In genomic region chr20:63202811-63203526, GRCh38 we compare ENCODE assay signal across 34 cellular contexts. TPM values are rescaled to one million over a fixed set of nuclear protein-coding genes. Genes with fewer than 3 reads are reported as not detected.
"Had no signal": no experiment of that assay in that cellular context is flagged by ENCODE, and none has a peak within 500 bp of the region (broad histone marks: within the 10 kb centered on the region; RNA-seq: fewer than 3 reads in every experiment).

No MANE protein-coding gene starts in this region.

- DNase-seq: activated B cell treated with CpG ODN at 0.5 μM for 24 hours; activated CD4-positive, alpha-beta memory T cell treated with anti-CD3 and anti-CD28 coated beads, Interleukin-2, amount 10 ng/mL, durations not matched to agents 7 days and 5 days; activated CD4-positive, alpha-beta T cell treated with anti-CD3 and anti-CD28 coated beads for 4 hours; activated CD4-positive, CD25-positive, alpha-beta regulatory T cell treated with anti-CD3 and anti-CD28 coated beads, Interleukin-2, amount 50 U/mL, for 72 hours; activated CD8-positive, alpha-beta memory T cell treated with anti-CD3 and anti-CD28 coated beads for 24 hours; activated CD8-positive, alpha-beta memory T cell treated with anti-CD3 and anti-CD28 coated beads, Interleukin-2, amount 10 ng/mL, durations not matched to agents 7 days and 5 days; activated CD8-positive, alpha-beta memory T cell treated with anti-CD3 and anti-CD28 coated beads, Interleukin-2, amount 50 U/mL, for 48 hours; activated effector memory CD4-positive, alpha-beta T cell treated with anti-CD3 and anti-CD28 coated beads, Interleukin-2, amount 50 U/mL, for 16 hours; activated naive CD4-positive, alpha-beta T cell; activated naive CD4-positive, alpha-beta T cell treated with anti-CD3 and anti-CD28 coated beads, Interleukin-2, amount 50 U/mL, for 16 hours; activated naive CD8-positive, alpha-beta T cell treated with anti-CD3 and anti-CD28 coated beads for 36 hours; activated T-cell treated with anti-CD3 and anti-CD28 coated beads, Interleukin-2, amount 50 U/mL, for 48 hours; amniotic stem cell; aorta; brain microvascular endothelial cell; central memory CD4-positive, alpha-beta T cell; MM.1S; MV-4-11; NCI-H1092; NCI-H1436 treated with DMSO at 0.1 percent for 48 hours; NCI-H1694 treated with DMSO at 0.1 percent for 48 hours; NCI-H2029; NCI-H345; NCI-H526; NCI-H748 treated with DMSO at 0.1 percent for 48 hours; NK-92 treated with Interleukin-12 subunit alpha and Interleukin-12 subunit beta, amount 100 ng/mL, for 24 hours; SW 1271; T-helper 1 cell; T-helper 2 cell; T-helper 9 cell had no signal

- H3K27ac ChIP-seq: brain microvascular endothelial cell, KMS-11, VCaP had no signal

- H3K9ac ChIP-seq: KMS-11 had no signal

- H3K27me3 Mint-ChIP-seq: activated B cell treated with CpG ODN at 0.5 μM for 24 hours; activated CD4-positive, alpha-beta memory T cell treated with anti-CD3 and anti-CD28 coated beads, Interleukin-2, amount 10 ng/mL, durations not matched to agents 7 days and 5 days; activated CD8-positive, alpha-beta memory T cell treated with anti-CD3 and anti-CD28 coated beads, Interleukin-2, amount 10 ng/mL, durations not matched to agents 7 days and 5 days; activated naive CD8-positive, alpha-beta T cell treated with anti-CD3 and anti-CD28 coated beads for 36 hours had no signal

- H3K9me3 Mint-ChIP-seq: activated B cell treated with CpG ODN at 0.5 μM for 24 hours; activated CD4-positive, alpha-beta memory T cell treated with anti-CD3 and anti-CD28 coated beads, Interleukin-2, amount 10 ng/mL, durations not matched to agents 7 days and 5 days; activated naive CD8-positive, alpha-beta T cell treated with anti-CD3 and anti-CD28 coated beads for 36 hours had no signal

- H3K27me3 ChIP-seq: brain microvascular endothelial cell had no signal

- ATAC-seq: activated CD8-positive, alpha-beta memory T cell treated with anti-CD3 and anti-CD28 coated beads, Interleukin-2, amount 10 ng/mL, durations not matched to agents 7 days and 5 days had no signal

- H3K27ac Mint-ChIP-seq: activated B cell treated with CpG ODN at 0.5 μM for 24 hours; activated CD4-positive, alpha-beta memory T cell treated with anti-CD3 and anti-CD28 coated beads, Interleukin-2, amount 10 ng/mL, durations not matched to agents 7 days and 5 days; activated CD8-positive, alpha-beta memory T cell treated with anti-CD3 and anti-CD28 coated beads, Interleukin-2, amount 10 ng/mL, durations not matched to agents 7 days and 5 days; activated naive CD8-positive, alpha-beta T cell treated with anti-CD3 and anti-CD28 coated beads for 36 hours had no signal

- H3K4me2 ChIP-seq: KMS-11 had no signal

- H3K4me1 Mint-ChIP-seq: activated CD8-positive, alpha-beta memory T cell treated with anti-CD3 and anti-CD28 coated beads, Interleukin-2, amount 10 ng/mL, durations not matched to agents 7 days and 5 days had no signal

- H3K4me3 Mint-ChIP-seq: activated B cell treated with CpG ODN at 0.5 μM for 24 hours; activated CD4-positive, alpha-beta memory T cell treated with anti-CD3 and anti-CD28 coated beads, Interleukin-2, amount 10 ng/mL, durations not matched to agents 7 days and 5 days; activated CD8-positive, alpha-beta memory T cell treated with anti-CD3 and anti-CD28 coated beads, Interleukin-2, amount 10 ng/mL, durations not matched to agents 7 days and 5 days; activated naive CD8-positive, alpha-beta T cell treated with anti-CD3 and anti-CD28 coated beads for 36 hours had no signal

RNA-seq across cellular contexts. Expression of gene BIRC7, which starts 32.7 kb away (rescaled TPM):
- total RNA-seq: activated B cell treated with CpG ODN at 0.5 μM for 24 hours; activated CD4-positive, alpha-beta memory T cell treated with anti-CD3 and anti-CD28 coated beads, Interleukin-2, amount 10 ng/mL, durations not matched to agents 7 days and 5 days; activated CD8-positive, alpha-beta memory T cell treated with anti-CD3 and anti-CD28 coated beads, Interleukin-2, amount 10 ng/mL, durations not matched to agents 7 days and 5 days; aorta; LHCN-M2 had no signal
- polyA plus RNA-seq: aorta had no signal

RNA-seq across cellular contexts. Expression of gene NKAIN4, which starts 51.3 kb away (rescaled TPM):
- total RNA-seq: activated B cell treated with CpG ODN at 0.5 μM for 24 hours; activated CD4-positive, alpha-beta memory T cell treated with anti-CD3 and anti-CD28 coated beads, Interleukin-2, amount 10 ng/mL, durations not matched to agents 7 days and 5 days; activated CD8-positive, alpha-beta memory T cell treated with anti-CD3 and anti-CD28 coated beads, Interleukin-2, amount 10 ng/mL, durations not matched to agents 7 days and 5 days; activated naive CD8-positive, alpha-beta T cell treated with anti-CD3 and anti-CD28 coated beads for 36 hours; aorta; LHCN-M2; NCI-H460 had no signal
- polyA plus RNA-seq: aorta had no signal
